Comparison of ENCODE assay signal across 20 cellular contexts in the genomic region with DNA sequence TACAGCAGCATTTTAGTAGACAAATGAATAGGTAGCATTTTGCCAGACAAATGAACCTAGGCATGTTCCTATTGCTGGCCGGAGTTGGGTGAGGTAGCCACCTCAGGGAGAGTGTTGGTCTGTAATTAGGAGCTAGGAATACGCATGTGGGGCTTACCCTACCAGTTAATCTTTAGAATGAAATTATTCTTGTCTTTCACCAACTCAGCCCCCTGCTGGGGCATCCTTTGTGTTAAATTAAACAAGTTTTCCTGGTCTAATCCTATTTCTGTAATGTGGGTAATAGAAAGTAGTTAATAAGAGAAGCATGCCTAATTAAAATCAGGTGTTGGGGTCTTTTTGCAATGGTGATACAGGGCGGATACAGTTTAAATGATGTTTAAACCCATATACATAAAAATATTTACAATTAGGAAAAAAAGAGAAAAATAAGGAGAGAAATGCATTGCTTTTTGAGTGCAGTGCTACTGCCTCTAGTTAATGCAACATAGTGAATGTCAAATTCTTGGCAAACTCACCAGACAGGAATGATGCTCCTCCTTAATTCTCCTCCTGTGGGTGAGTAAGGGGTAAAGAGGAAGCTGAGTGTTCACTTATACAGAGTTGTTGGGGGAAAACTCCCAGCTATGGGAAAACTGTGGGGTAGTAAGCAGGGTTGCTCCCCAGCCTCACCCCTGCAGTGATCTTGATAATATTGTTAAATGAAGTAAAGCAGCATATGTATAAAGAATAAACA.
A peak's percentile ranks its signal among the peaks of the same experiment; 100 is the strongest.
DNase-seq lines count a peak whose midpoint lies in the region; ATAC-seq and TF ChIP-seq lines count a peak whose summit lies in the region.
"Had no signal": no experiment of that assay in that cellular context is flagged by ENCODE, and none has a peak within 500 bp of the region (broad histone marks: within the 10 kb centered on the region; RNA-seq: fewer than 3 reads in every experiment).

No MANE protein-coding gene starts in this region.

- H2AK5ac ChIP-seq in IMR-90 (ENCODE audit: low read depth, low read length) = no peak overlapping the region

- H3K36me3 ChIP-seq in IMR-90 (ENCODE audit: control insufficient read depth, insufficient read depth, low read length) (no peaks in the 10 kb centered on the region), kidney epithelial cell (ENCODE audit: control insufficient read depth, insufficient read depth, low read length) (no peaks in the 10 kb centered on the region)
- H3K36me3 ChIP-seq: adrenal gland, upper lobe of left lung had no signal

- H2BK120ac ChIP-seq in IMR-90 (ENCODE audit: low read depth, low read length) = peak overlapping the region; percentile 69; the same call in 1 of the 2 replicates

- no peaks in the 10 kb centered on the region for H3K4me1 Mint-ChIP-seq in activated T-cell treated with anti-CD3 and anti-CD28 coated beads, Interleukin-2, amount 50 U/mL, for 24 hours (ENCODE audit: low read depth)

- H4K8ac ChIP-seq in IMR-90 (ENCODE audit: low read depth in 2 of 2, low read length in 2 of 2) = no peak overlapping the region

- H4K5ac ChIP-seq in IMR-90 (ENCODE audit: low read depth, low read length) = no peak overlapping the region

- no peak for TF ChIP-seq POLR2A in IMR-90 (IDR thresholded peaks at IDR 0.05; ENCODE audit: low read depth, low read length)

- WGBS in IMR-90 (ENCODE audit: extremely low coverage in 2 of 2, insufficient read length in 1 of 2), 2 experiments = no CpG with 5 or more reads among the region's 3 CpGs

- H2AFZ ChIP-seq in IMR-90 (replicated peaks; ENCODE audit: low read length, poor library complexity) = no peak overlapping the region
- H2AFZ ChIP-seq: PC-9 had no signal

- BruUV-seq in IMR-90 (replicated peaks; lab: Mats Ljungman, UMichigan) = no TSS peak

- H3K4ac ChIP-seq in IMR-90 (ENCODE audit: low read depth, low read length) = no peak overlapping the region; the same call in 1 of the 2 replicates

- no peaks in the 10 kb centered on the region for H3K9me3 ChIP-seq in IMR-90 (ENCODE audit: control insufficient read depth, insufficient read depth, low read length)
- H3K9me3 ChIP-seq: adrenal gland, upper lobe of left lung had no signal

- H4K20me1 ChIP-seq in IMR-90 (ENCODE audit: insufficient read depth, low read length) = no peaks in the 10 kb centered on the region

- CTCF ChIA-PET in IMR-90 (lab: Yijun Ruan, JAX) = interaction anchor here (0.6 kb wide), 1 partner anchor 422 kb away, joined by 8 read pairs; no protein-coding TSS in a partner anchor

- H3K23ac ChIP-seq in IMR-90 (ENCODE audit: low read depth, low read length) = no peak overlapping the region

- H2BK20ac ChIP-seq in IMR-90 (ENCODE audit: low read depth, low read length) = no peak overlapping the region

- no peaks in the 10 kb centered on the region for H3K9me3 Mint-ChIP-seq in activated T-cell treated with anti-CD3 and anti-CD28 coated beads, Interleukin-2, amount 50 U/mL, for 24 hours
- H3K9me3 Mint-ChIP-seq: activated CD4-positive, alpha-beta memory T cell treated with anti-CD3 and anti-CD28 coated beads for 36 hours had no signal

- peaks cover 3% of the 10 kb centered on the region for H3K27me3 Mint-ChIP-seq in activated T-cell treated with anti-CD3 and anti-CD28 coated beads, Interleukin-2, amount 50 U/mL, for 24 hours

- peak; percentile 46; the same call in 1 of the 2 replicates for ATAC-seq in IMR-90 (ENCODE audit: low read depth)
- ATAC-seq: left cardiac atrium had no signal

- no peak for TF ChIP-seq RAD21 in IMR-90 (IDR thresholded peaks at IDR 0.05; ENCODE audit: low read length)

- H3K27me3 ChIP-seq in IMR-90 (ENCODE audit: control insufficient read depth, insufficient read depth, low read length) = no peaks in the 10 kb centered on the region
- no peaks in the 10 kb centered on the region for H3K27me3 ChIP-seq in kidney epithelial cell (ENCODE audit: control insufficient read depth, insufficient read depth, low read length)
- H3K27me3 ChIP-seq: adrenal gland, upper lobe of left lung had no signal

- H2BK5ac ChIP-seq in IMR-90 (ENCODE audit: low read depth, low read length, poor library complexity, severe bottlenecking) = peak overlapping the region; percentile 17

- no peak overlapping the region for H3K27ac Mint-ChIP-seq in activated T-cell treated with anti-CD3 and anti-CD28 coated beads, Interleukin-2, amount 50 U/mL, for 24 hours
- H3K27ac Mint-ChIP-seq: activated CD4-positive, alpha-beta memory T cell treated with anti-CD3 and anti-CD28 coated beads for 36 hours had no signal

- no peak overlapping the region for H3K18ac ChIP-seq in IMR-90 (ENCODE audit: low read depth, low read length)

- H3K36me3 Mint-ChIP-seq in activated T-cell treated with anti-CD3 and anti-CD28 coated beads, Interleukin-2, amount 50 U/mL, for 24 hours (ENCODE audit: low read depth) = no peaks in the 10 kb centered on the region
- H3K36me3 Mint-ChIP-seq: activated CD4-positive, alpha-beta memory T cell treated with anti-CD3 and anti-CD28 coated beads for 36 hours had no signal

- no peak overlapping the region for H3K9ac ChIP-seq in IMR-90 (ENCODE audit: low read depth, low read length)

- DNase-seq in AG08396 (ENCODE audit: low spot score) = peak; percentile 14
- DNase-seq in IMR-90 = peak; percentile 69
- DNase-seq in astrocyte of the cerebellum (ENCODE audit: low read depth) = peak; percentile 4
- DNase-seq in kidney epithelial cell (ENCODE audit: low read depth) = peak; percentile 23
- no peak for DNase-seq in posterior vena cava (ENCODE audit: low spot score)
- DNase-seq in activated T-cell treated with anti-CD3 and anti-CD28 coated beads, Interleukin-2, amount 50 U/mL, for 24 hours = no peak
- DNase-seq in Ammon's horn (ENCODE audit: low spot score) = no peak
- DNase-seq in activated CD4-positive, alpha-beta T cell treated with anti-CD3 and anti-CD28 coated beads, Interleukin-2, amount 50 U/mL, for 4 hours = no peak
- DNase-seq: ACHN; activated CD4-positive, alpha-beta memory T cell treated with anti-CD3 and anti-CD28 coated beads for 36 hours; adrenal gland; Calu3; KBM-7; left cardiac atrium; NCI-H1694 treated with DMSO at 0.1 percent for 48 hours; PC-9; small intestine; stimulated activated naive CD4-positive, alpha-beta T cell; upper lobe of left lung had no signal

- no peak overlapping the region for H3K4me3 Mint-ChIP-seq in activated T-cell treated with anti-CD3 and anti-CD28 coated beads, Interleukin-2, amount 50 U/mL, for 24 hours
- H3K4me3 Mint-ChIP-seq: activated CD4-positive, alpha-beta memory T cell treated with anti-CD3 and anti-CD28 coated beads for 36 hours had no signal

- no peak overlapping the region for H3K56ac ChIP-seq in IMR-90 (ENCODE audit: extremely low read depth, insufficient read depth, low read length)

- intact Hi-C loops in IMR-90 (cut with micrococcal nuclease) (no loop called here), posterior vena cava (cut with DNase I) (no loop called here)

- dilution Hi-C loops in IMR-90 (cut with HindIII; ENCODE audit: low sequenced_read_pairs, unreplicated experiment) = no loop called here

- POLR2A ChIA-PET in IMR-90 (lab: Charles Lee; ENCODE audit: unreplicated experiment) = no interaction called here

- no peaks in the 10 kb centered on the region for H3K79me1 ChIP-seq in IMR-90 (ENCODE audit: low read depth in 1 of 2, low read length in 2 of 2)

- H3K4me3 ChIP-seq in IMR-90 (ENCODE audit: insufficient read depth, low read depth, low read length) (no peak overlapping the region), astrocyte of the cerebellum (ENCODE audit: low read depth, low read length) (no peak overlapping the region), kidney epithelial cell (ENCODE audit: low read depth, low read length) (no peak overlapping the region)
- H3K4me3 ChIP-seq: adrenal gland, PC-9, upper lobe of left lung had no signal

- H3K4me1 ChIP-seq in IMR-90 (ENCODE audit: control insufficient read depth, insufficient read depth, low read length) = peaks cover 2% of the 10 kb centered on the region; the same call in 1 of the 2 replicates
- H3K4me1 ChIP-seq: adrenal gland, upper lobe of left lung had no signal

- no peak overlapping the region for H2BK15ac ChIP-seq in IMR-90 (ENCODE audit: low read depth, low read length)

- in situ Hi-C loops in IMR-90 (cut with MboI; ENCODE audit: low sequenced_read_pairs) (no loop called here), astrocyte of the cerebellum (cut with HindIII; ENCODE audit: low sequenced_read_pairs) (no loop called here)

- H3K27ac ChIP-seq in IMR-90 (ENCODE audit: insufficient read depth, low read length) = no peak overlapping the region
- H3K27ac ChIP-seq: adrenal gland, epithelial cell of prostate, PC-9, upper lobe of left lung had no signal

- peak overlapping the region; percentile 46; the same call in 1 of the 2 replicates for H3K14ac ChIP-seq in IMR-90 (replicated peaks; ENCODE audit: low read depth, low read length)

- TF ChIP-seq CTCF in IMR-90 (conservative IDR thresholded peaks at IDR 0.05; ENCODE audit: low read depth, low read length) = no peak
- no peak for TF ChIP-seq CTCF in astrocyte of the cerebellum (IDR thresholded peaks at IDR 0.05; ENCODE audit: low read depth, low read length, missing control alignments)
- TF ChIP-seq CTCF in kidney epithelial cell (IDR thresholded peaks at IDR 0.05; ENCODE audit: insufficient read depth, low read length, poor library complexity, severe bottlenecking) = no peak

- no peak overlapping the region; the same call in 1 of the 2 replicates for H3K4me2 ChIP-seq in IMR-90 (ENCODE audit: low read depth, low read length)
- H3K4me2 ChIP-seq: PC-9 had no signal

- no peaks in the 10 kb centered on the region for H3K9me1 ChIP-seq in IMR-90 (ENCODE audit: insufficient read depth, low read length)

- no peak overlapping the region for H2AK9ac ChIP-seq in IMR-90 (replicated peaks; ENCODE audit: low read depth, low read length, poor library complexity)

- H4K91ac ChIP-seq in IMR-90 (ENCODE audit: insufficient read depth, low read depth, low read length) = no peak overlapping the region

TF ChIP-seq in IMR-90, 13 proteins besides CTCF, POLR2A, EP300 and RAD21 (continues in another document):
- TF ChIP-seq MAZ (IDR thresholded peaks at IDR 0.05; ENCODE audit: borderline replicate concordance, low read depth, low read length) = no peak
- TF ChIP-seq MXI1 (IDR thresholded peaks at IDR 0.05; ENCODE audit: borderline replicate concordance, low read depth, low read length) = no peak
- TF ChIP-seq CEBPB (IDR thresholded peaks at IDR 0.05; ENCODE audit: low read depth, low read length) = no peak
- TF ChIP-seq FOS (IDR thresholded peaks at IDR 0.05; ENCODE audit: low read depth, low read length) = no peak
- no peak for TF ChIP-seq SMC3 (IDR thresholded peaks at IDR 0.05; ENCODE audit: low read depth, low read length)
- no peak for TF ChIP-seq CHD1 (IDR thresholded peaks at IDR 0.05; ENCODE audit: low read depth, low read length)
- no peak for TF ChIP-seq MAFK (IDR thresholded peaks at IDR 0.05; ENCODE audit: low read depth, low read length)

Comparison
In these comparisons a context has a peak if more than half of its experiments do, and no peak if none do; other contexts are left out.
1. DNase-seq: peak in AG08396 (single experiment), IMR-90 (single experiment), astrocyte of the cerebellum (single experiment) and kidney epithelial cell (single experiment); none in posterior vena cava (single experiment), activated T-cell treated with anti-CD3 and anti-CD28 coated beads, Interleukin-2, amount 50 U/mL, for 24 hours (single experiment), Ammon's horn (single experiment) and activated CD4-positive, alpha-beta T cell treated with anti-CD3 and anti-CD28 coated beads, Interleukin-2, amount 50 U/mL, for 4 hours (0 of 2).